Comparison of ENCODE assay signal across 8 cellular contexts in genomic region chr10:88991900-88992237, GRCh38. TPM values are rescaled to one million over a fixed set of nuclear protein-coding genes. Genes with fewer than 3 reads are reported as not detected.
A peak's percentile ranks its signal among the peaks of the same experiment; 100 is the strongest.
DNase-seq lines count a peak whose midpoint lies in the region; ATAC-seq and TF ChIP-seq lines count a peak whose summit lies in the region.

No MANE protein-coding gene starts in this region.

- H3K36me3 ChIP-seq in iPS DF 6.9 (ENCODE audit: control insufficient read depth, insufficient read depth, low read length) (no peaks in the 10 kb centered on the region), stomach smooth muscle (ENCODE audit: control insufficient read depth in 2 of 2, insufficient read depth in 2 of 2, low read length in 2 of 2) (no peaks in the 10 kb centered on the region)

- H3K9me3 Mint-ChIP-seq in activated naive CD4-positive, alpha-beta T cell treated with anti-CD3 and anti-CD28 coated beads for 36 hours = peaks cover 2% of the 10 kb centered on the region
- H3K9me3 Mint-ChIP-seq in WTC11 = no peaks in the 10 kb centered on the region

- H3K4me3 ChIP-seq in iPS DF 6.9 (ENCODE audit: low read length) (peak overlapping the region; percentile 45; the same call in 1 of the 2 replicates), stomach smooth muscle (ENCODE audit: low read length in 2 of 2) (peak overlapping the region; percentile 79 to 88)

- no peak overlapping the region for H3K27ac ChIP-seq in iPS DF 6.9 (ENCODE audit: low read length)
- peak overlapping the region; percentile 85 for H3K27ac ChIP-seq in stomach smooth muscle (ENCODE audit: low read length)

- peak overlapping the region; percentile 98 for H3K27ac Mint-ChIP-seq in activated naive CD4-positive, alpha-beta T cell treated with anti-CD3 and anti-CD28 coated beads for 36 hours
- no peak overlapping the region for H3K27ac Mint-ChIP-seq in WTC11

- H3K4me1 Mint-ChIP-seq in activated naive CD4-positive, alpha-beta T cell treated with anti-CD3 and anti-CD28 coated beads for 36 hours (ENCODE audit: low read depth) = peaks cover 53% of the 10 kb centered on the region
- peaks cover 29% of the 10 kb centered on the region for H3K4me1 Mint-ChIP-seq in WTC11

- no peak for DNase-seq in activated naive CD4-positive, alpha-beta T cell treated with anti-CD3 and anti-CD28 coated beads for 36 hours
- DNase-seq in activated naive CD4-positive, alpha-beta T cell treated with Interleukin-2 at 50 U/mL for 16 hours = no peak
- DNase-seq in WTC11 (ENCODE audit: low spot score) (no peak), iPS DF 6.9 (ENCODE audit: low read depth, low spot score) (no peak), NK-92 (lab: John Stamatoyannopoulos, UW; ENCODE audit: unreplicated experiment) (no peak), NCI-H82 treated with DMSO at 0.1 percent for 48 hours (lab: John Stamatoyannopoulos, UW; ENCODE audit: unreplicated experiment) (no peak)
- DNase-seq in activated CD4-positive, alpha-beta T cell treated with anti-CD3 and anti-CD28 coated beads for 1 hour = no peak

- ATAC-seq in WTC11 = no peak

- WGBS in iPS DF 6.9 (ENCODE audit: insufficient coverage, insufficient read length) = no CpG with 5 or more reads among the region's 6 CpGs

- H3K27me3 Mint-ChIP-seq in activated naive CD4-positive, alpha-beta T cell treated with anti-CD3 and anti-CD28 coated beads for 36 hours (ENCODE audit: low read depth) = no peaks in the 10 kb centered on the region
- H3K27me3 Mint-ChIP-seq in WTC11 (ENCODE audit: low read depth) = peaks cover 36% of the 10 kb centered on the region

- peak overlapping the region; percentile 92 for H3K4me3 Mint-ChIP-seq in activated naive CD4-positive, alpha-beta T cell treated with anti-CD3 and anti-CD28 coated beads for 36 hours
- H3K4me3 Mint-ChIP-seq in WTC11 = peak overlapping the region; percentile 88

- H3K9ac ChIP-seq in stomach smooth muscle (ENCODE audit: low read length in 2 of 2) = peak overlapping the region; percentile 84 to 90

- CTCF ChIA-PET in activated naive CD4-positive, alpha-beta T cell treated with anti-CD3 and anti-CD28 coated beads for 36 hours (lab: Charles Lee) = interaction anchor here (0.6 to 4.7 kb wide), 8 partner anchors 9 to 156 kb away, joined by 3 to 28 read pairs (median 4); no protein-coding TSS in a partner anchor
- CTCF ChIA-PET in WTC11 (lab: Charles Lee) = interaction anchor here (1.2 to 4.9 kb wide), 5 partner anchors 55 to 264 kb away, joined by 3 to 58 read pairs (median 10); partner anchors contain the start of gene STAMBPL1

- peaks cover 19% of the 10 kb centered on the region for H3K36me3 Mint-ChIP-seq in activated naive CD4-positive, alpha-beta T cell treated with anti-CD3 and anti-CD28 coated beads for 36 hours (ENCODE audit: low read depth)
- no peaks in the 10 kb centered on the region for H3K36me3 Mint-ChIP-seq in WTC11

- no peaks in the 10 kb centered on the region for H3K4me1 ChIP-seq in iPS DF 6.9 (ENCODE audit: control insufficient read depth, insufficient read depth, low read length)
- H3K4me1 ChIP-seq in stomach smooth muscle (ENCODE audit: control insufficient read depth, insufficient read depth, low read length) = peaks cover 16% of the 10 kb centered on the region

- POLR2A ChIA-PET in WTC11 (lab: Charles Lee) = no interaction called here

- intact Hi-C loops in activated naive CD4-positive, alpha-beta T cell treated with anti-CD3 and anti-CD28 coated beads for 36 hours (cut with micrococcal nuclease) = loop anchor here (1.0 to 5.0 kb wide), 9 partner anchors 37 to 1175 kb away; partner anchors contain the start of genes ATAD1, IFIT5, RNLS and STAMBPL1

- H3K27me3 ChIP-seq in iPS DF 6.9 (ENCODE audit: control insufficient read depth, insufficient read depth, low read length) = peaks cover 4% of the 10 kb centered on the region; the same call in 1 of the 2 replicates
- H3K27me3 ChIP-seq in stomach smooth muscle (ENCODE audit: control insufficient read depth in 1 of 2, insufficient read depth in 2 of 2, low read length in 2 of 2) = no peaks in the 10 kb centered on the region

- TF ChIP-seq CTCF in WTC11 (IDR thresholded peaks at IDR 0.05) = no peak

- H3K9me3 ChIP-seq in iPS DF 6.9 (ENCODE audit: control insufficient read depth, insufficient read depth, low read length) (no peaks in the 10 kb centered on the region), stomach smooth muscle (ENCODE audit: control insufficient read depth in 2 of 2, low read length in 2 of 2) (no peaks in the 10 kb centered on the region)

TF ChIP-seq in WTC11, 78 proteins besides CTCF, POLR2A, EP300 and RAD21:
- TF ChIP-seq ZBTB21 (CRISPR knock-in tag; IDR thresholded peaks at IDR 0.05; ENCODE audit: borderline replicate concordance) = no peak
- TF ChIP-seq GTF2I (CRISPR knock-in tag; conservative IDR thresholded peaks at IDR 0.05) = peak; percentile 79; the same call in 1 of the 2 replicates

RNA-seq across cellular contexts. Expression of gene FAS, which starts 1.3 kb away (rescaled TPM):
- 10 to 100 TPM; 69.3 to 72.9 TPM for total RNA-seq in activated naive CD4-positive, alpha-beta T cell treated with anti-CD3 and anti-CD28 coated beads for 36 hours
- 2.1 to 4.1 TPM (median 3.3 TPM) in 3 replicates for total RNA-seq in WTC11 (2021)

RNA-seq across cellular contexts. Expression of gene ACTA2, which starts 39.3 kb away (rescaled TPM):
- total RNA-seq in activated naive CD4-positive, alpha-beta T cell treated with anti-CD3 and anti-CD28 coated beads for 36 hours = 1 to 10 TPM; 3.6 to 4.0 TPM
- 4.4 to 7.3 TPM (median 5.3 TPM) in 3 replicates for total RNA-seq in WTC11 (2021)

Comparison
In these comparisons a context has a peak if more than half of its experiments do, and no peak if none do; other contexts are left out.
1. RNA of gene FAS, which starts 1.3 kb away (total RNA-seq): 69.3 to 72.9 TPM in activated naive CD4-positive, alpha-beta T cell treated with anti-CD3 and anti-CD28 coated beads for 36 hours; 2.1 to 4.1 TPM in WTC11; every median in the first group is over 10 times any median in the second.